32 cellular contexts compared by ENCODE assay signal in the genomic region with DNA sequence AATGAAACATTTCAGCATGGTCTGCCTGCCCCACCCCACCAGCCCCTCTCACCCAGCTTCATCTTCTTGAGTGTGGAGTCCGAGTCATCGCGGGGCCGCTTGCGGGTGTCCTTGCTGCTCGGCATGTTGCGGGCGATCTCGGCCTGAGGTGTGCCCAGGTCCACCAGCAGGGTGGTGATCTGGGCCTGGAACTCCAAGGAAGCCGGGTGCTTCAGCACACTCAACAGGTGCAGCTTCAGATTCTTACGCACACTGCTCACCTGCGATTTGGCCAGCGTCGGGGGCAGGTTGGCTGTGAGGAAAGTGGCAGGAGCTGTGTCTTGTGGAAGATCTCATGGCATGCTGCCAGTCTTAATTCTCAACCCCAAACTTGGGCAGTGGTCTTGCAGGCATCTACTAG. TPM values are rescaled to one million over a fixed set of nuclear protein-coding genes. Genes with fewer than 3 reads are reported as not detected.
"Had no signal": no experiment of that assay in that cellular context is flagged by ENCODE, and none has a peak within 500 bp of the region (broad histone marks: within the 10 kb centered on the region; RNA-seq: fewer than 3 reads in every experiment).

No MANE protein-coding gene starts in this region.

- H3K27ac Mint-ChIP-seq: activated CD4-positive, alpha-beta T cell treated with anti-CD3 and anti-CD28 coated beads, Interleukin-2, amount 10 ng/mL, durations not matched to agents 24 days and 14 days; activated CD8-positive, alpha-beta T cell treated with anti-CD3 and anti-CD28 coated beads for 36 hours; activated naive CD8-positive, alpha-beta T cell treated with anti-CD3 and anti-CD28 coated beads for 36 hours; activated T-cell treated with anti-CD3 and anti-CD28 coated beads, Interleukin-2, amount 50 U/mL, for 72 hours; activated T-helper 17 cell treated with anti-CD3 and anti-CD28 coated beads, Interleukin-2, amount 50 U/mL, for 72 hours; T-helper 1 cell treated with Interleukin-12 subunit alpha and Interleukin-12 subunit beta and Interleukin-4 antibody, amounts not matched to agents 30 μg/mL and 1 μg/mL, for 36 hours; T-helper 2 cell treated with Interferon-gamma antibody and Interleukin-4, amounts not matched to agents 5 μg/mL and 100 μg/mL, for 36 hours had no signal

- FAIRE-seq: TTC549 had no signal

- H3K9ac ChIP-seq: SK-N-SH had no signal

- H3K4me2 ChIP-seq: SK-N-SH had no signal

- H3K4me3 ChIP-seq: ascending aorta, cardiac muscle cell, MG63, Peyer's patch, SJSA1 had no signal

- DNase-seq: activated CD4-positive, alpha-beta T cell treated with anti-CD3 and anti-CD28 coated beads, Interleukin-2, amount 10 ng/mL, durations not matched to agents 24 days and 14 days; activated CD4-positive, alpha-beta T cell treated with anti-CD3 and anti-CD28 coated beads, Interleukin-2, amount 50 U/mL, for 4 hours; activated CD8-positive, alpha-beta T cell treated with anti-CD3 and anti-CD28 coated beads for 36 hours; activated effector memory CD4-positive, alpha-beta T cell treated with anti-CD3 and anti-CD28 coated beads, Interleukin-2, amount 50 U/mL, for 16 hours; activated naive CD4-positive, alpha-beta T cell; activated naive CD4-positive, alpha-beta T cell treated with anti-CD3 and anti-CD28 coated beads, Interleukin-2, amount 50 U/mL, for 16 hours; activated naive CD8-positive, alpha-beta T cell treated with anti-CD3 and anti-CD28 coated beads for 36 hours; activated T-cell treated with anti-CD3 and anti-CD28 coated beads, Interleukin-2, amount 50 U/mL, for 1 hour; activated T-cell treated with anti-CD3 and anti-CD28 coated beads, Interleukin-2, amount 50 U/mL, for 72 hours; amniotic stem cell; Kasumi-1; MG63; NCI-H1092; NCI-H1436 treated with DMSO at 0.1 percent for 48 hours; NCI-H1694 treated with DMSO at 0.1 percent for 48 hours; NCI-H2029; NCI-H345; NCI-H524 treated with DMSO at 0.1 percent for 48 hours; PC-3; Peyer's patch; RPMI8226; SHP77 treated with DMSO at 0.1 percent for 48 hours; SK-N-SH had no signal

- H3K4me1 Mint-ChIP-seq: activated CD4-positive, alpha-beta T cell treated with anti-CD3 and anti-CD28 coated beads, Interleukin-2, amount 10 ng/mL, durations not matched to agents 24 days and 14 days; activated naive CD8-positive, alpha-beta T cell treated with anti-CD3 and anti-CD28 coated beads for 36 hours; activated T-helper 17 cell treated with anti-CD3 and anti-CD28 coated beads, Interleukin-2, amount 50 U/mL, for 72 hours had no signal

- H3K9me3 ChIP-seq: ascending aorta, Peyer's patch, SJSA1, SK-N-SH had no signal

- H3K9me2 ChIP-seq: SK-N-SH had no signal

- H3K4me3 Mint-ChIP-seq: activated CD4-positive, alpha-beta T cell treated with anti-CD3 and anti-CD28 coated beads, Interleukin-2, amount 10 ng/mL, durations not matched to agents 24 days and 14 days; activated CD8-positive, alpha-beta T cell treated with anti-CD3 and anti-CD28 coated beads for 36 hours; activated naive CD8-positive, alpha-beta T cell treated with anti-CD3 and anti-CD28 coated beads for 36 hours; activated T-cell treated with anti-CD3 and anti-CD28 coated beads, Interleukin-2, amount 50 U/mL, for 72 hours; activated T-helper 17 cell treated with anti-CD3 and anti-CD28 coated beads, Interleukin-2, amount 50 U/mL, for 72 hours; central memory CD8-positive, alpha-beta T cell; T-helper 1 cell treated with Interleukin-12 subunit alpha and Interleukin-12 subunit beta and Interleukin-4 antibody, amounts not matched to agents 30 μg/mL and 1 μg/mL, for 36 hours; T-helper 2 cell treated with Interferon-gamma antibody and Interleukin-4, amounts not matched to agents 5 μg/mL and 100 μg/mL, for 36 hours had no signal

- H3K27ac ChIP-seq: ascending aorta, cardiac muscle cell, Peyer's patch, SJSA1 had no signal

- H3K27me3 Mint-ChIP-seq: activated CD4-positive, alpha-beta T cell treated with anti-CD3 and anti-CD28 coated beads, Interleukin-2, amount 10 ng/mL, durations not matched to agents 24 days and 14 days; activated CD8-positive, alpha-beta T cell treated with anti-CD3 and anti-CD28 coated beads for 36 hours; activated naive CD8-positive, alpha-beta T cell treated with anti-CD3 and anti-CD28 coated beads for 36 hours; activated T-helper 17 cell treated with anti-CD3 and anti-CD28 coated beads, Interleukin-2, amount 50 U/mL, for 72 hours; central memory CD8-positive, alpha-beta T cell had no signal

- H3K9me3 Mint-ChIP-seq: activated CD4-positive, alpha-beta T cell treated with anti-CD3 and anti-CD28 coated beads, Interleukin-2, amount 10 ng/mL, durations not matched to agents 24 days and 14 days; activated CD8-positive, alpha-beta T cell treated with anti-CD3 and anti-CD28 coated beads for 36 hours; activated naive CD8-positive, alpha-beta T cell treated with anti-CD3 and anti-CD28 coated beads for 36 hours; activated T-cell treated with anti-CD3 and anti-CD28 coated beads, Interleukin-2, amount 50 U/mL, for 72 hours; activated T-helper 17 cell treated with anti-CD3 and anti-CD28 coated beads, Interleukin-2, amount 50 U/mL, for 72 hours; central memory CD8-positive, alpha-beta T cell; T-helper 1 cell treated with Interleukin-12 subunit alpha and Interleukin-12 subunit beta and Interleukin-4 antibody, amounts not matched to agents 30 μg/mL and 1 μg/mL, for 36 hours; T-helper 2 cell treated with Interferon-gamma antibody and Interleukin-4, amounts not matched to agents 5 μg/mL and 100 μg/mL, for 36 hours had no signal

- H3K4me1 ChIP-seq: ascending aorta, Peyer's patch, SJSA1 had no signal

- ATAC-seq: activated CD8-positive, alpha-beta T cell treated with anti-CD3 and anti-CD28 coated beads for 36 hours; activated T-cell treated with anti-CD3 and anti-CD28 coated beads, Interleukin-2, amount 50 U/mL, for 72 hours; activated T-helper 17 cell treated with anti-CD3 and anti-CD28 coated beads, Interleukin-2, amount 50 U/mL, for 72 hours; PC-3 had no signal

- H3K27me3 ChIP-seq: ascending aorta, cardiac muscle cell, MG63, Peyer's patch, SJSA1 had no signal

RNA-seq across cellular contexts. Expression of gene FOXA3, which starts 21.9 kb away (rescaled TPM):
- total RNA-seq: ascending aorta, NCI-H460, SJSA1 had no signal

RNA-seq across cellular contexts. Expression of gene RSPH6A, which starts 27.1 kb away (rescaled TPM):
- total RNA-seq: ascending aorta, PC-3, SJSA1 had no signal
